In the genomic region with DNA sequence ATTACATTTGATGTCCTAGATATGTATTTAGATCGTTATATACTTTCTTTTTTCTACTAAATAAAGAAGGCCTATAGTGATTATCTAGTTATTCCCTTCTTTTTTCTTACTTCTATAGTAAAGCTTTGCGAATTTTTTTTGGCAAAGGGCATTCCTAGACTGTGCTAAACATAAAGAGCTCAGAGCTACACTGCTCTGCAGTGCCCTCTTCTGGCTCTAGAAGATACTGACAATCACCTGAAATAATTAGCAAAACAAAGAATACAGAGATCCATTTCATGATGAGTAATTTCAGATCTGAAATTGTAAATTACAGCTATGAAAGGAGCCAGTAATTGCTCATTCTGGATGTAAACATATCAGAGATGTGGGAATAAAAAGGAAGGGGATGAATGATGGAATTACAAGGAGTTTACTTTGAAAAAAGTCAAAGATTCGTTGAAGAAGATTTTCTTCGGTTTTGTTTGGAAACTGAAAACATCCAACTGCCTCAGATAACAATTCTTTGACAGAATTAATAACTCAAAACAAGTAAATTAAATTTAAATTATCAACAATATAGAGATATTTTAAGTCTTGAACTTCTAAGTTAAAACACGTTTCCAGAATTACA, we compare ENCODE assay signal across 8 cellular contexts.
DNase-seq lines count a peak whose midpoint lies in the region; ATAC-seq and TF ChIP-seq lines count a peak whose summit lies in the region.

No MANE protein-coding gene starts in this region.

- H3F3A ChIP-seq in OCI-LY1 (ENCODE audit: insufficient read depth, low read length): no peaks in the 10 kb centered on the region

- H2AFZ ChIP-seq in OCI-LY1 (ENCODE audit: low read length): no peak overlapping the region

- H4K20me1 ChIP-seq in OCI-LY1 (ENCODE audit: insufficient read depth, low read length): no peaks in the 10 kb centered on the region

- TF ChIP-seq CTCF in OCI-LY1 (IDR thresholded peaks at IDR 0.05; ENCODE audit: low read length): peak; percentile 92
- peak; percentile 71 to 86 (median 75) for TF ChIP-seq CTCF in right lobe of liver (IDR thresholded peaks at IDR 0.05)

- DNase-seq in NCI-H524 (lab: John Stamatoyannopoulos, UW): peak; percentile 37 to 48
- no peak for DNase-seq in NCI-H524 treated with DMSO at 0.1 percent for 48 hours (lab: John Stamatoyannopoulos, UW)
- peak; percentile 74 for DNase-seq in cerebellar cortex (ENCODE audit: low spot score)
- DNase-seq in right lobe of liver: no peak
- no peak for DNase-seq in cortex of kidney (lab: John Stamatoyannopoulos, UW)

- TF ChIP-seq POLR2A in right lobe of liver (IDR thresholded peaks at IDR 0.05): no peak

- H3K9me2 ChIP-seq in OCI-LY1 (ENCODE audit: low read depth, low read length): no peaks in the 10 kb centered on the region

- WGBS in right lobe of liver (ENCODE audit: insufficient coverage, low coverage, low lambda C conversion rate, missing lambda C conversion rate): 57% methylated on average over 5 of the region's 5 CpGs

- H3K27ac ChIP-seq in OCI-LY1 (ENCODE audit: low read depth, low read length, poor library complexity, severe bottlenecking) (no peak overlapping the region), right lobe of liver (no peak overlapping the region)

- H3K9ac ChIP-seq in OCI-LY1 (ENCODE audit: low read length): no peak overlapping the region

- H3K4me3 ChIP-seq in OCI-LY1 (ENCODE audit: low read depth, low read length, poor library complexity, severe bottlenecking): no peak overlapping the region
- no peak overlapping the region for H3K4me3 ChIP-seq in right lobe of liver

- intact Hi-C loops in right lobe of liver (cut with DNase I): no loop called here

- H3K79me2 ChIP-seq in OCI-LY1 (ENCODE audit: insufficient read depth, low read length): no peaks in the 10 kb centered on the region

- H3K4me2 ChIP-seq in OCI-LY1 (ENCODE audit: low read length): no peak overlapping the region

- H3K36me3 ChIP-seq in OCI-LY1 (ENCODE audit: insufficient read depth, low read length) (no peaks in the 10 kb centered on the region), right lobe of liver (no peaks in the 10 kb centered on the region)

- ATAC-seq in GM19468 (IDR thresholded peaks at IDR 0.05; ENCODE audit: extremely low read depth, unreplicated experiment): peak; percentile 71
- peak; percentile 73 for ATAC-seq in HG03558 (IDR thresholded peaks at IDR 0.05; ENCODE audit: extremely low read depth, unreplicated experiment)
- peak; percentile 81 to 85 (median 83) for ATAC-seq in right lobe of liver

- no peaks in the 10 kb centered on the region; the same call in 1 of the 2 replicates for H3K27me3 ChIP-seq in OCI-LY1 (ENCODE audit: insufficient read depth, low read length)
- H3K27me3 ChIP-seq in right lobe of liver: no peaks in the 10 kb centered on the region

- H3K4me1 ChIP-seq in OCI-LY1 (ENCODE audit: insufficient read depth, low read length, severe bottlenecking): no peaks in the 10 kb centered on the region
- H3K4me1 ChIP-seq in right lobe of liver: no peaks in the 10 kb centered on the region

- no peaks in the 10 kb centered on the region for H3K9me3 ChIP-seq in OCI-LY1 (ENCODE audit: low read length)
- H3K9me3 ChIP-seq in right lobe of liver: no peaks in the 10 kb centered on the region

Comparison
In these comparisons a context has a peak if more than half of its experiments do, and no peak if none do; other contexts are left out.
1. DNase-seq: peak in NCI-H524 (2 of 2) and cerebellar cortex (single experiment); none in NCI-H524 treated with DMSO at 0.1 percent for 48 hours (single experiment), right lobe of liver (0 of 3) and cortex of kidney (single experiment).
2. Peak in every context shown above with its lines, with median percentiles within 50 percentile points of each other: ATAC-seq.